ENCODE assay signal across 28 cellular contexts in the genomic region with DNA sequence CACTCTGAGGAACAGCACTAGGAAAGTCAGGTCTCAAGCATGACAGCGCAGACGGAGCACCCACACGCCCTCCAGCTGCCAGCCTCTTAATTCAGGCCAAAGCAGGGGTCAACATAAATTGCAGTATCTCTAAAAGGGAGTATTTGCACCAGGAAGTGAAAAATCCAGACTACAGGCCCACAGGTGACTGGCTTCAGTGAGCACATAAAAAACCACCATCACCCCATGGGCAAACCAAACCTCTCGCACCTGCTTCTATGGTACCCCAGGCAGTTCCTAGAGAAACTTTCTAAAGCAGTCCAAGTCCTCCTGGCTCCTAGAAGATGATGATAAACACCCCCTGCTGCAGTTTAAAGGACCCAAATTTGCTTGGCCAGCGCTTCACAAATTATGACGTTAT.
"Had no signal": no experiment of that assay in that cellular context is flagged by ENCODE, and none has a peak within 500 bp of the region (broad histone marks: within the 10 kb centered on the region; RNA-seq: fewer than 3 reads in every experiment).

No MANE protein-coding gene starts in this region.

- H3K9me3 ChIP-seq: adrenal gland, MG63, Peyer's patch had no signal

- H3K27me3 ChIP-seq: adrenal gland, breast epithelium, MG63, Peyer's patch, SJSA1 had no signal

- H3K4me1 Mint-ChIP-seq: activated naive CD8-positive, alpha-beta T cell treated with anti-CD3 and anti-CD28 coated beads, Interleukin-2, amount 10 ng/mL, durations not matched to agents 7 days and 5 days; T-helper 17 cell had no signal

- H3K27ac ChIP-seq: adrenal gland, breast epithelium, Peyer's patch, SJSA1 had no signal

- H3K36me3 Mint-ChIP-seq: activated naive CD8-positive, alpha-beta T cell treated with anti-CD3 and anti-CD28 coated beads, Interleukin-2, amount 10 ng/mL, durations not matched to agents 7 days and 5 days had no signal

- DNase-seq: activated CD4-positive, alpha-beta T cell treated with anti-CD3 and anti-CD28 coated beads for 48 hours; activated CD4-positive, alpha-beta T cell treated with anti-CD3 and anti-CD28 coated beads, Interleukin-2, amount 50 U/mL, for 4 hours; activated CD4-positive, CD25-positive, alpha-beta regulatory T cell treated with anti-CD3 and anti-CD28 coated beads, Interleukin-2, amount 50 U/mL, for 72 hours; activated CD8-positive, alpha-beta memory T cell treated with anti-CD3 and anti-CD28 coated beads, Interleukin-2, amount 50 U/mL, for 48 hours; activated CD8-positive, alpha-beta T cell treated with anti-CD3 and anti-CD28 coated beads, Interleukin-2, amount 10 ng/mL, durations not matched to agents 7 days and 5 days; activated naive CD4-positive, alpha-beta T cell treated with anti-CD3 and anti-CD28 coated beads, Interleukin-2, amount 50 U/mL, for 16 hours; activated naive CD8-positive, alpha-beta T cell treated with anti-CD3 and anti-CD28 coated beads, Interleukin-2, amount 10 ng/mL, durations not matched to agents 7 days and 5 days; activated T-cell treated with anti-CD3 and anti-CD28 coated beads, Interleukin-2, amount 50 U/mL, for 1 hour; adrenal gland; anterior cingulate cortex; caudate nucleus; MG63; MV-4-11; NCI-H1105; NCI-H1436; NCI-H187 treated with DMSO at 0.1 percent for 48 hours; NCI-H2081 treated with DMSO at 0.1 percent for 48 hours; NCI-H2227 treated with DMSO at 0.1 percent for 48 hours; NCI-H446 treated with DMSO at 0.1 percent for 48 hours; NCI-H524 treated with DMSO at 0.1 percent for 48 hours; NCI-H774; Peyer's patch; SHP77; T-helper 17 cell; T-helper 9 cell had no signal

- H3K4me3 Mint-ChIP-seq: activated CD8-positive, alpha-beta T cell treated with anti-CD3 and anti-CD28 coated beads, Interleukin-2, amount 10 ng/mL, durations not matched to agents 7 days and 5 days; activated naive CD8-positive, alpha-beta T cell treated with anti-CD3 and anti-CD28 coated beads, Interleukin-2, amount 10 ng/mL, durations not matched to agents 7 days and 5 days; T-helper 17 cell; WTC11 had no signal

- H3K36me3 ChIP-seq: adrenal gland, breast epithelium, MG63, Peyer's patch, SJSA1 had no signal

- H3K27me3 Mint-ChIP-seq: activated naive CD8-positive, alpha-beta T cell treated with anti-CD3 and anti-CD28 coated beads, Interleukin-2, amount 10 ng/mL, durations not matched to agents 7 days and 5 days had no signal

- H3K27ac Mint-ChIP-seq: activated CD8-positive, alpha-beta T cell treated with anti-CD3 and anti-CD28 coated beads, Interleukin-2, amount 10 ng/mL, durations not matched to agents 7 days and 5 days; activated naive CD8-positive, alpha-beta T cell treated with anti-CD3 and anti-CD28 coated beads, Interleukin-2, amount 10 ng/mL, durations not matched to agents 7 days and 5 days; T-helper 17 cell; WTC11 had no signal

- H3K4me1 ChIP-seq: adrenal gland, breast epithelium, Peyer's patch, SJSA1 had no signal

- ATAC-seq: activated CD8-positive, alpha-beta T cell treated with anti-CD3 and anti-CD28 coated beads, Interleukin-2, amount 10 ng/mL, durations not matched to agents 7 days and 5 days; T-helper 17 cell; WTC11 had no signal

- H3K4me3 ChIP-seq: adrenal gland, breast epithelium, MG63, Peyer's patch, SJSA1 had no signal
